Comparison of ENCODE assay signal across 8 cellular contexts in the genomic region with DNA sequence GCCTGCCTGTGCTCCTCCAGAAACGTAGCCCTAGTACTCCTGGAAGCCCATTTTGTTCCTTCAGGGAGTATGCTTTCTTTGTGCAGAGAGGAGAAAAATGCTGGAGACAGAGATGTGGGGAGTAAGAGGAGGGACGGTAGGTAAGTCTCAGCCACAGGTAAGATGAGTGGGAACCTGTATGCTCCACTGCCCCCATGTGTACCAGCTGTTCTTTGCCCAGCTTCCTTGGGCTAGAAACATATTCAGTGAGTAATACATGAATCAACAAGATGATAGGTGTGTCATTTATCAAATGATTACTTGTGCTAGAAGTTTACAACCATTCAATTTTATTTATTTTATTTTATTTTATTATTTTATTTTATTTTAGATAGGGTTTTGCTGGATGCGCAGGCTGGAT. TPM values are rescaled to one million over a fixed set of nuclear protein-coding genes. Genes with fewer than 3 reads are reported as not detected.
DNase-seq lines count a peak whose midpoint lies in the region; ATAC-seq and TF ChIP-seq lines count a peak whose summit lies in the region.

No MANE protein-coding gene starts in this region.

- POLR2A ChIA-PET in activated B cell treated with CpG ODN at 0.5 μM for 24 hours (lab: Charles Lee) = interaction anchor here (0.9 to 1.2 kb wide), 2 partner anchors 12 to 44 kb away, joined by 3 read pairs; no protein-coding TSS in a partner anchor

- peak overlapping the region; percentile 30 for H3K27ac Mint-ChIP-seq in activated B cell treated with CpG ODN at 0.5 μM for 24 hours

- DNase-seq in Daoy (ENCODE audit: low read depth) (peak; percentile 3), activated B cell treated with CpG ODN at 0.5 μM for 24 hours (no peak), RPMI8226 (no peak), tibial artery (no peak), COLO668 (lab: John Stamatoyannopoulos, UW; ENCODE audit: unreplicated experiment) (no peak), SK-N-DZ (ENCODE audit: low spot score) (no peak)

- H3K4me3 Mint-ChIP-seq in activated B cell treated with CpG ODN at 0.5 μM for 24 hours = peak overlapping the region; percentile 73

- H3K27ac ChIP-seq in tibial artery = no peak overlapping the region

- H3K27me3 ChIP-seq in mucosa of stomach (ENCODE audit: control insufficient read depth, insufficient read depth, low read length) (no peaks in the 10 kb centered on the region), tibial artery (no peaks in the 10 kb centered on the region)

- CTCF ChIA-PET in activated B cell treated with CpG ODN at 0.5 μM for 24 hours (lab: Charles Lee) = no interaction called here

- H3K9me3 Mint-ChIP-seq in activated B cell treated with CpG ODN at 0.5 μM for 24 hours = no peaks in the 10 kb centered on the region

- H3K4me3 ChIP-seq in mucosa of stomach (ENCODE audit: low read length) (no peak overlapping the region), tibial artery (no peak overlapping the region)

- H3K4me1 Mint-ChIP-seq in activated B cell treated with CpG ODN at 0.5 μM for 24 hours = peaks cover 46% of the 10 kb centered on the region

- H3K4me1 ChIP-seq in mucosa of stomach (ENCODE audit: control insufficient read depth, insufficient read depth, low read length) = peaks cover 37% of the 10 kb centered on the region
- no peaks in the 10 kb centered on the region for H3K4me1 ChIP-seq in tibial artery

- H3K9me3 ChIP-seq in mucosa of stomach (ENCODE audit: control insufficient read depth, low read length) (no peaks in the 10 kb centered on the region), tibial artery (no peaks in the 10 kb centered on the region)

- H3K9ac ChIP-seq in mucosa of stomach (ENCODE audit: low read length) = peak overlapping the region; percentile 57

- no peak for TF ChIP-seq CTCF in activated B cell treated with CpG ODN at 0.5 μM for 24 hours (IDR thresholded peaks at IDR 0.05)
- no peak for TF ChIP-seq CTCF in tibial artery (IDR thresholded peaks at IDR 0.05)

- no peaks in the 10 kb centered on the region for H3K27me3 Mint-ChIP-seq in activated B cell treated with CpG ODN at 0.5 μM for 24 hours

- intact Hi-C loops in activated B cell treated with CpG ODN at 0.5 μM for 24 hours (cut with micrococcal nuclease) = no loop called here
- intact Hi-C loops in tibial artery (cut with DNase I; ENCODE audit: low total_unique reads) = no loop called here

- H3K36me3 ChIP-seq in mucosa of stomach (ENCODE audit: control insufficient read depth, insufficient read depth, low read length) (no peaks in the 10 kb centered on the region), tibial artery (no peaks in the 10 kb centered on the region)

- ATAC-seq in HG02571 (IDR thresholded peaks at IDR 0.05; ENCODE audit: unreplicated experiment) (peak; percentile 51), activated B cell treated with CpG ODN at 0.5 μM for 24 hours (ENCODE audit: low read depth) (peak; percentile 45)

- H3K36me3 Mint-ChIP-seq in activated B cell treated with CpG ODN at 0.5 μM for 24 hours (ENCODE audit: low read depth) = peaks cover 16% of the 10 kb centered on the region

RNA-seq across cellular contexts. Expression of a gene that starts 13.6 kb away (rescaled TPM):
- total RNA-seq in Daoy (2014; rRNA removed; shearing (Covaris generic)) = 4.7 and 7.0 TPM in 2 replicates
- 14.6 and 21.8 TPM in 2 replicates for total RNA-seq in activated B cell treated with CpG ODN at 0.5 μM for 24 hours
- 3.3 and 4.9 TPM in 2 replicates for polyA plus RNA-seq in SK-N-DZ (2014; cell fraction: cytosol; rRNA removed)
- 3.5 and 4.1 TPM in 2 replicates for polyA plus RNA-seq in SK-N-DZ (2014; cell fraction: nucleus; rRNA removed)
